13 cellular contexts compared by ENCODE assay signal in the genomic region with DNA sequence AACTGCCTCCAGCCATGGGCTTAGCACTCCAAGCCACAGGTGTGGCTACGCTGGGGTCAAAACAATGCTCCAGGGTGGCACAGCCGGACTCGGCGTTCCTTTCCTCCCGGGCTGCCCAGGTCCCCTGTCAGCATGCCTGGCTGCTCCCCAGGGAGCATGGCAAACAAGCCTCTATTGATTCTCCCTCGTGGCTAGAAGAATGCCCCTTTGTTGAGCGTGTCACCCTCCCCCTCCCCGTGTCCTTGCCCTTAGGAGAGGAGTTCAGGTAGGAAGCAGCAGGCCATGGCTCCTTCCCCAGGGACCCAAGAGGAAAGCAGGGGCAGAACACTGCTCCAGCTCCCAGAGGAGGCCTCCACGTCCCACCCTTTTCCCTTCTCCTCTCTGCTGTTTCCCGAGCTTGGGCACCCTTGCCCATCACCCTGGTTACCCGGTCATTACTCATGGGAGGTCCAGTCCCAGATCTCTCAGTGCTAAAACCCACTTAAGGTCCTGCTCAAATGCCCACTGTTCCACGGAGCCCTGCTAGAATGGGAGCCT. TPM values are rescaled to one million over a fixed set of nuclear protein-coding genes. Genes with fewer than 3 reads are reported as not detected.
DNase-seq lines count a peak whose midpoint lies in the region; ATAC-seq and TF ChIP-seq lines count a peak whose summit lies in the region.
"Had no signal": no experiment of that assay in that cellular context is flagged by ENCODE, and none has a peak within 500 bp of the region (broad histone marks: within the 10 kb centered on the region; RNA-seq: fewer than 3 reads in every experiment).

No MANE protein-coding gene starts in this region.

- peak; percentile 49; the same call in 2 of the 3 replicates for ATAC-seq in GM23338
- ATAC-seq: gastrocnemius medialis had no signal

- H3K4me2 ChIP-seq in GM23338 (no peak overlapping the region), MM.1S (ENCODE audit: low read depth, low read length) (no peak overlapping the region)

- H3K9me2 ChIP-seq in GM23338 (ENCODE audit: insufficient read depth) = no peaks in the 10 kb centered on the region
- no peaks in the 10 kb centered on the region for H3K9me2 ChIP-seq in MM.1S (replicated peaks; ENCODE audit: insufficient read depth, low read length)

- no peaks in the 10 kb centered on the region for H3K4me1 ChIP-seq in GM23338 (ENCODE audit: insufficient read depth)
- H3K4me1 ChIP-seq in MM.1S (ENCODE audit: low read length) = no peaks in the 10 kb centered on the region
- H3K4me1 ChIP-seq: gastrocnemius medialis, right atrium auricular region, upper lobe of left lung had no signal

- no peaks in the 10 kb centered on the region for H3K27me3 ChIP-seq in GM23338 (ENCODE audit: insufficient read depth)
- H3K27me3 ChIP-seq in MM.1S (replicated peaks; ENCODE audit: insufficient read depth, low read length) = no peaks in the 10 kb centered on the region
- H3K27me3 ChIP-seq: gastrocnemius medialis, right atrium auricular region, upper lobe of left lung had no signal

- intact Hi-C loops in posterior cingulate gyrus (cut with DNase I) = no loop called here

- no peaks in the 10 kb centered on the region for H3K36me3 Mint-ChIP-seq in GM23338 (ENCODE audit: low read depth)
- H3K36me3 Mint-ChIP-seq: CD4-positive, CD25-positive, alpha-beta regulatory T cell had no signal

- no peaks in the 10 kb centered on the region for H3K9me3 ChIP-seq in MM.1S (replicated peaks; ENCODE audit: insufficient read depth, low read length)
- H3K9me3 ChIP-seq: gastrocnemius medialis, right atrium auricular region, upper lobe of left lung had no signal

- no peak overlapping the region for H2AFZ ChIP-seq in GM23338
- H2AFZ ChIP-seq in MM.1S (ENCODE audit: low read length) = no peak overlapping the region

- H3K36me3 ChIP-seq in GM23338 (ENCODE audit: insufficient read depth) (no peaks in the 10 kb centered on the region), MM.1S (replicated peaks; ENCODE audit: insufficient read depth, low read length) (no peaks in the 10 kb centered on the region)
- H3K36me3 ChIP-seq: gastrocnemius medialis, right atrium auricular region, upper lobe of left lung had no signal

- H3K27me3 Mint-ChIP-seq in GM23338 (ENCODE audit: insufficient read depth, low read depth, poor library complexity) = peaks cover 14% of the 10 kb centered on the region
- H3K27me3 Mint-ChIP-seq: CD4-positive, CD25-positive, alpha-beta regulatory T cell had no signal

- no peak overlapping the region for H3K27ac Mint-ChIP-seq in GM23338
- H3K27ac Mint-ChIP-seq: CD4-positive, CD25-positive, alpha-beta regulatory T cell had no signal

- H4K20me1 ChIP-seq in GM23338 (replicated peaks; ENCODE audit: insufficient read depth) (no peaks in the 10 kb centered on the region), MM.1S (ENCODE audit: insufficient read depth, low read length) (no peaks in the 10 kb centered on the region)

- H3K4me3 ChIP-seq in GM23338 (no peak overlapping the region), MM.1S (ENCODE audit: low read length) (no peak overlapping the region)
- H3K4me3 ChIP-seq: gastrocnemius medialis, right atrium auricular region, upper lobe of left lung had no signal

- H3K27ac ChIP-seq in GM23338 (ENCODE audit: low read depth) (no peak overlapping the region), MM.1S (ENCODE audit: low read length) (no peak overlapping the region)
- H3K27ac ChIP-seq: gastrocnemius medialis, right atrium auricular region, upper lobe of left lung had no signal

- peaks cover 9% of the 10 kb centered on the region for H3K4me1 Mint-ChIP-seq in GM23338
- H3K4me1 Mint-ChIP-seq: CD4-positive, CD25-positive, alpha-beta regulatory T cell had no signal

- no peak overlapping the region for H3K9ac ChIP-seq in MM.1S (ENCODE audit: low read length)

- TF ChIP-seq CTCF in GM23338 (conservative IDR thresholded peaks at IDR 0.05; ENCODE audit: low read depth in 2 of 2) (no peak), MM.1S (IDR thresholded peaks at IDR 0.05; ENCODE audit: low read length) (no peak), GM20000 (IDR thresholded peaks at IDR 0.05; ENCODE audit: extremely low read depth, missing control alignments) (no peak)

- H3F3A ChIP-seq in GM23338 (replicated peaks; ENCODE audit: low read depth) (no peaks in the 10 kb centered on the region), MM.1S (ENCODE audit: insufficient read depth, low read length) (no peaks in the 10 kb centered on the region)

- H3K4me3 Mint-ChIP-seq in GM23338 = no peak overlapping the region; the same call in 2 of the 3 replicates
- H3K4me3 Mint-ChIP-seq: CD4-positive, CD25-positive, alpha-beta regulatory T cell had no signal

- no peaks in the 10 kb centered on the region for H3K9me3 Mint-ChIP-seq in GM23338

- H3K79me2 ChIP-seq in GM23338 (replicated peaks; ENCODE audit: insufficient read depth) (no peaks in the 10 kb centered on the region), MM.1S (ENCODE audit: low read length) (no peaks in the 10 kb centered on the region)

- DNase-seq in GM23338 (ENCODE audit: low spot score) (no peak), NCI-H2107 (lab: John Stamatoyannopoulos, UW) (peak; percentile 72), globus pallidus (ENCODE audit: low spot score) (peak; percentile 94), posterior cingulate gyrus (peak; percentile 51 to 97 (median 78)), MM.1S (no peak), dermis blood vessel endothelial cell (no peak), 8988T (no peak), GM20000 (ENCODE audit: low spot score) (no peak)
- DNase-seq: CD4-positive, CD25-positive, alpha-beta regulatory T cell; gastrocnemius medialis; KG1 had no signal

TF ChIP-seq in GM23338, 12 proteins besides CTCF, POLR2A, EP300 and RAD21 (continues in another document):
- no peak for TF ChIP-seq POLR2AphosphoS5 (IDR thresholded peaks at IDR 0.05; ENCODE audit: low read depth)
- TF ChIP-seq STAT1 (IDR thresholded peaks at IDR 0.05; ENCODE audit: unreplicated experiment) = no peak
- TF ChIP-seq, protein P1, sequence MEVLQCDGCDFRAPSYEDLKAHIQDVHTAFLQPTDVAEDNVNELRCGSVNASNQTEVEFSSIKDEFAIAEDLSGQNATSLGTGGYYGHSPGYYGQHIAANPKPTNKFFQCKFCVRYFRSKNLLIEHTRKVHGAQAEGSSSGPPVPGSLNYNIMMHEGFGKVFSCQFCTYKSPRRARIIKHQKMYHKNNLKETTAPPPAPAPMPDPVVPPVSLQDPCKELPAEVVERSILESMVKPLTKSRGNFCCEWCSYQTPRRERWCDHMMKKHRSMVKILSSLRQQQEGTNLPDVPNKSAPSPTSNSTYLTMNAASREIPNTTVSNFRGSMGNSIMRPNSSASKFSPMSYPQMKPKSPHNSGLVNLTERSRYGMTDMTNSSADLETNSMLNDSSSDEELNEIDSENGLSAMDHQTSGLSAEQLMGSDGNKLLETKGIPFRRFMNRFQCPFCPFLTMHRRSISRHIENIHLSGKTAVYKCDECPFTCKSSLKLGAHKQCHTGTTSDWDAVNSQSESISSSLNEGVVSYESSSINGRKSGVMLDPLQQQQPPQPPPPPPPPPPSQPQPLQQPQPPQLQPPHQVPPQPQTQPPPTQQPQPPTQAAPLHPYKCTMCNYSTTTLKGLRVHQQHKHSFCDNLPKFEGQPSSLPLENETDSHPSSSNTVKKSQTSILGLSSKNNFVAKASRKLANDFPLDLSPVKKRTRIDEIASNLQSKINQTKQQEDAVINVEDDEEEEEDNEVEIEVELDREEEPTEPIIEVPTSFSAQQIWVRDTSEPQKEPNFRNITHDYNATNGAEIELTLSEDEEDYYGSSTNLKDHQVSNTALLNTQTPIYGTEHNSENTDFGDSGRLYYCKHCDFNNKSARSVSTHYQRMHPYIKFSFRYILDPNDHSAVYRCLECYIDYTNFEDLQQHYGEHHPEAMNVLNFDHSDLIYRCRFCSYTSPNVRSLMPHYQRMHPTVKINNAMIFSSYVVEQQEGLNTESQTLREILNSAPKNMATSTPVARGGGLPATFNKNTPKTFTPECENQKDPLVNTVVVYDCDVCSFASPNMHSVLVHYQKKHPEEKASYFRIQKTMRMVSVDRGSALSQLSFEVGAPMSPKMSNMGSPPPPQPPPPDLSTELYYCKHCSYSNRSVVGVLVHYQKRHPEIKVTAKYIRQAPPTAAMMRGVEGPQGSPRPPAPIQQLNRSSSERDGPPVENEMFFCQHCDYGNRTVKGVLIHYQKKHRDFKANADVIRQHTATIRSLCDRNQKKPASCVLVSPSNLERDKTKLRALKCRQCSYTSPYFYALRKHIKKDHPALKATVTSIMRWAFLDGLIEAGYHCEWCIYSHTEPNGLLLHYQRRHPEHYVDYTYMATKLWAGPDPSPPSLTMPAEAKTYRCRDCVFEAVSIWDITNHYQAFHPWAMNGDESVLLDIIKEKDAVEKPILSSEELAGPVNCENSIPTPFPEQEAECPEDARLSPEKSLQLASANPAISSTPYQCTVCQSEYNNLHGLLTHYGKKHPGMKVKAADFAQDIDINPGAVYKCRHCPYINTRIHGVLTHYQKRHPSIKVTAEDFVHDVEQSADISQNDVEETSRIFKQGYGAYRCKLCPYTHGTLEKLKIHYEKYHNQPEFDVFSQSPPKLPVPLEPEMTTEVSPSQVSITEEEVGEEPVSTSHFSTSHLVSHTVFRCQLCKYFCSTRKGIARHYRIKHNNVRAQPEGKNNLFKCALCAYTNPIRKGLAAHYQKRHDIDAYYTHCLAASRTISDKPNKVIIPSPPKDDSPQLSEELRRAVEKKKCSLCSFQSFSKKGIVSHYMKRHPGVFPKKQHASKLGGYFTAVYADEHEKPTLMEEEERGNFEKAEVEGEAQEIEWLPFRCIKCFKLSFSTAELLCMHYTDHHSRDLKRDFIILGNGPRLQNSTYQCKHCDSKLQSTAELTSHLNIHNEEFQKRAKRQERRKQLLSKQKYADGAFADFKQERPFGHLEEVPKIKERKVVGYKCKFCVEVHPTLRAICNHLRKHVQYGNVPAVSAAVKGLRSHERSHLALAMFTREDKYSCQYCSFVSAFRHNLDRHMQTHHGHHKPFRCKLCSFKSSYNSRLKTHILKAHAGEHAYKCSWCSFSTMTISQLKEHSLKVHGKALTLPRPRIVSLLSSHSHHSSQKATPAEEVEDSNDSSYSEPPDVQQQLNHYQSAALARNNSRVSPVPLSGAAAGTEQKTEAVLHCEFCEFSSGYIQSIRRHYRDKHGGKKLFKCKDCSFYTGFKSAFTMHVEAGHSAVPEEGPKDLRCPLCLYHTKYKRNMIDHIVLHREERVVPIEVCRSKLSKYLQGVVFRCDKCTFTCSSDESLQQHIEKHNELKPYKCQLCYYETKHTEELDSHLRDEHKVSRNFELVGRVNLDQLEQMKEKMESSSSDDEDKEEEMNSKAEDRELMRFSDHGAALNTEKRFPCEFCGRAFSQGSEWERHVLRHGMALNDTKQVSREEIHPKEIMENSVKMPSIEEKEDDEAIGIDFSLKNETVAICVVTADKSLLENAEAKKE (CRISPR knock-in tag; IDR thresholded peaks at IDR 0.05) = no peak

RNA-seq across cellular contexts. Expression of a gene that starts 57.4 kb away (rescaled TPM):
- total RNA-seq in GM23338 (2014; rRNA removed; shearing (Covaris generic)) = 16.4 and 18.7 TPM in 2 replicates
- polyA plus RNA-seq in GM23338 (2016; fragmentation: Nextera tagmentation; extraction: Ambion mirVana) = 2.9 and 7.7 TPM in 2 replicates
- total RNA-seq in dermis blood vessel endothelial cell = 3.9 and 8.0 TPM in 2 replicates

RNA-seq across cellular contexts. Expression of a gene that starts 60.0 kb away (rescaled TPM):
- 93.3 and 93.9 TPM in 2 replicates for total RNA-seq in GM23338 (2014; rRNA removed; shearing (Covaris generic))
- 30.6 and 31.8 TPM in 2 replicates for polyA plus RNA-seq in GM23338 (2016; fragmentation: Nextera tagmentation; extraction: Ambion mirVana)
- total RNA-seq in dermis blood vessel endothelial cell = 21.3 and 35.1 TPM in 2 replicates

Comparison
In these comparisons a context has a peak if more than half of its experiments do, and no peak if none do; other contexts are left out.
1. DNase-seq: peak in NCI-H2107 (single experiment), globus pallidus (single experiment) and posterior cingulate gyrus (10 of 10); none in GM23338 (single experiment), MM.1S (single experiment), dermis blood vessel endothelial cell (single experiment), 8988T (single experiment) and GM20000 (single experiment).